ENCODE assay signal across 8 cellular contexts in the genomic region with DNA sequence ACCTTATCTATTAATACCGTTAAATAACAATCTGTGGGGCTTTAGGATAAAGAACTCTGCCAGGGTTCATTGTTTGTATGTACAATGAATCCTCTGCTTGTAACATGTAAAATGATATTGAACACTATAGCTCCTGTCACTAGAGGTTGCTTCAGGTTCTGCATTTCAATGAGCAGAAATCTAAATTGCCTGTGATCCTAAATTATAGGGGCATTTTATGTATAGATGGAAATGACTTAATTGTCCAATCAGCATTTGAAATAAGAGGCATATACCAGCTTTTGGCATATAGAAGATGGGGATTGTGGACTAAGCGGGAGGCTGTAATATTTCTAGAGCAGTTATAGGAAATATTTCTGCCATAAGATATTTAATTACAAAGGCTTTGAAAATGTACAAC. TPM values are rescaled to one million over a fixed set of nuclear protein-coding genes. Genes with fewer than 3 reads are reported as not detected.
A peak's percentile ranks its signal among the peaks of the same experiment; 100 is the strongest.
DNase-seq lines count a peak whose midpoint lies in the region; ATAC-seq and TF ChIP-seq lines count a peak whose summit lies in the region.

No MANE protein-coding gene starts in this region.

- H3K9me2 ChIP-seq in PC-9 (ENCODE audit: insufficient read depth): no peaks in the 10 kb centered on the region

- no TSS peak for BruUV-seq in PC-9 (replicated peaks; lab: Mats Ljungman, UMichigan)

- intact Hi-C loops in PC-9 (cut with micrococcal nuclease; ENCODE audit: unreplicated experiment): loop anchor here (5.0 kb wide), 4 partner anchors 44 to 231 kb away; no protein-coding TSS in a partner anchor

- no peak for ATAC-seq in activated CD8-positive, alpha-beta memory T cell treated with anti-CD3 and anti-CD28 coated beads, Interleukin-2, amount 10 ng/mL, durations not matched to agents 7 days and 5 days
- ATAC-seq in stimulated activated memory B cell treated with anti-CD40 and anti-IgM and Interleukin-4, amounts not matched to agents 10 μg/mL and 1 μg/mL and 100 μg/mL, for 72 hours: no peak

- peaks cover 59% of the 10 kb centered on the region for H3K4me1 Mint-ChIP-seq in activated CD8-positive, alpha-beta memory T cell treated with anti-CD3 and anti-CD28 coated beads, Interleukin-2, amount 10 ng/mL, durations not matched to agents 7 days and 5 days
- H3K4me1 Mint-ChIP-seq in endothelial cell (ENCODE audit: unreplicated experiment): peaks cover 31% of the 10 kb centered on the region
- peaks cover 46% of the 10 kb centered on the region for H3K4me1 Mint-ChIP-seq in stimulated activated memory B cell treated with anti-CD40 and anti-IgM and Interleukin-4, amounts not matched to agents 10 μg/mL and 1 μg/mL and 100 μg/mL, for 72 hours

- peak overlapping the region; percentile 77 for H3K4me3 ChIP-seq in PC-9

- H3K9me3 Mint-ChIP-seq in activated CD8-positive, alpha-beta memory T cell treated with anti-CD3 and anti-CD28 coated beads, Interleukin-2, amount 10 ng/mL, durations not matched to agents 7 days and 5 days (ENCODE audit: low read depth): no peaks in the 10 kb centered on the region
- H3K9me3 Mint-ChIP-seq in endothelial cell (ENCODE audit: unreplicated experiment): no peaks in the 10 kb centered on the region
- no peaks in the 10 kb centered on the region for H3K9me3 Mint-ChIP-seq in stimulated activated memory B cell treated with anti-CD40 and anti-IgM and Interleukin-4, amounts not matched to agents 10 μg/mL and 1 μg/mL and 100 μg/mL, for 72 hours

- CTCF ChIA-PET in activated CD8-positive, alpha-beta memory T cell treated with anti-CD3 and anti-CD28 coated beads, Interleukin-2, amount 10 ng/mL, durations not matched to agents 7 days and 5 days (lab: Charles Lee): interaction anchor here (0.6 to 5.8 kb wide), 12 partner anchors 10 to 230 kb away, joined by 3 to 38 read pairs (median 5); no protein-coding TSS in a partner anchor
- CTCF ChIA-PET in PC-9 (lab: Charles Lee): interaction anchor here (0.5 to 0.7 kb wide), 3 partner anchors 29 to 64 kb away, joined by 3 to 9 read pairs (median 5); no protein-coding TSS in a partner anchor

- H3K27ac ChIP-seq in PC-9: peak overlapping the region; percentile 90; the same call in 1 of the 2 replicates

- POLR2A ChIA-PET in PC-9 (lab: Charles Lee; ENCODE audit: unreplicated experiment): interaction anchor here (0.6 to 0.8 kb wide), 3 partner anchors 71 to 751 kb away, joined by 3 read pairs; no protein-coding TSS in a partner anchor

- peaks cover 2% of the 10 kb centered on the region for H3K27me3 Mint-ChIP-seq in activated CD8-positive, alpha-beta memory T cell treated with anti-CD3 and anti-CD28 coated beads, Interleukin-2, amount 10 ng/mL, durations not matched to agents 7 days and 5 days
- H3K27me3 Mint-ChIP-seq in endothelial cell (ENCODE audit: unreplicated experiment): peaks cover 1% of the 10 kb centered on the region
- no peaks in the 10 kb centered on the region for H3K27me3 Mint-ChIP-seq in stimulated activated memory B cell treated with anti-CD40 and anti-IgM and Interleukin-4, amounts not matched to agents 10 μg/mL and 1 μg/mL and 100 μg/mL, for 72 hours

- no peaks in the 10 kb centered on the region for H3K27me3 ChIP-seq in PC-9 (ENCODE audit: insufficient read depth, low read depth)

- H2AFZ ChIP-seq in PC-9: no peak overlapping the region

- no peak for DNase-seq in activated CD8-positive, alpha-beta memory T cell treated with anti-CD3 and anti-CD28 coated beads, Interleukin-2, amount 10 ng/mL, durations not matched to agents 7 days and 5 days
- DNase-seq in activated CD8-positive, alpha-beta memory T cell treated with anti-CD3 and anti-CD28 coated beads for 24 hours: no peak
- DNase-seq in PC-9: no peak
- DNase-seq in endothelial cell (ENCODE audit: low spot score): no peak
- DNase-seq in HuH-7 (ENCODE audit: low spot score): no peak
- no peak for DNase-seq in activated gamma-delta T cell (lab: John Stamatoyannopoulos, UW)
- no peak for DNase-seq in dermis blood vessel endothelial cell

- TF ChIP-seq CTCF in PC-9 (conservative IDR thresholded peaks at IDR 0.05) (no peak), endothelial cell (IDR thresholded peaks at IDR 0.05; ENCODE audit: unreplicated experiment) (no peak)

- peaks cover 23% of the 10 kb centered on the region for H3K36me3 Mint-ChIP-seq in activated CD8-positive, alpha-beta memory T cell treated with anti-CD3 and anti-CD28 coated beads, Interleukin-2, amount 10 ng/mL, durations not matched to agents 7 days and 5 days
- peaks cover 5% of the 10 kb centered on the region for H3K36me3 Mint-ChIP-seq in endothelial cell (ENCODE audit: low read depth, unreplicated experiment)
- peaks cover 28% of the 10 kb centered on the region for H3K36me3 Mint-ChIP-seq in stimulated activated memory B cell treated with anti-CD40 and anti-IgM and Interleukin-4, amounts not matched to agents 10 μg/mL and 1 μg/mL and 100 μg/mL, for 72 hours

- H3K4me1 ChIP-seq in PC-9 (replicated peaks; ENCODE audit: insufficient read depth): peaks cover 67% of the 10 kb centered on the region

- peak overlapping the region; percentile 83 for H3K4me2 ChIP-seq in PC-9

- no peaks in the 10 kb centered on the region for H3K9me3 ChIP-seq in PC-9 (ENCODE audit: insufficient read depth, low read depth)

- peaks cover 46% of the 10 kb centered on the region for H3F3A ChIP-seq in PC-9 (ENCODE audit: insufficient read depth, low read depth)

- H3K4me3 Mint-ChIP-seq in activated CD8-positive, alpha-beta memory T cell treated with anti-CD3 and anti-CD28 coated beads, Interleukin-2, amount 10 ng/mL, durations not matched to agents 7 days and 5 days: peak overlapping the region; percentile 96
- peak overlapping the region; percentile 99 for H3K4me3 Mint-ChIP-seq in endothelial cell (ENCODE audit: unreplicated experiment)
- peak overlapping the region; percentile 94 for H3K4me3 Mint-ChIP-seq in stimulated activated memory B cell treated with anti-CD40 and anti-IgM and Interleukin-4, amounts not matched to agents 10 μg/mL and 1 μg/mL and 100 μg/mL, for 72 hours

- H4K20me1 ChIP-seq in PC-9 (ENCODE audit: insufficient read depth): peaks cover 56% of the 10 kb centered on the region

- peak overlapping the region; percentile 91 for H3K27ac Mint-ChIP-seq in activated CD8-positive, alpha-beta memory T cell treated with anti-CD3 and anti-CD28 coated beads, Interleukin-2, amount 10 ng/mL, durations not matched to agents 7 days and 5 days
- H3K27ac Mint-ChIP-seq in endothelial cell (ENCODE audit: unreplicated experiment): no peak overlapping the region
- H3K27ac Mint-ChIP-seq in stimulated activated memory B cell treated with anti-CD40 and anti-IgM and Interleukin-4, amounts not matched to agents 10 μg/mL and 1 μg/mL and 100 μg/mL, for 72 hours: peak overlapping the region; percentile 93

- peaks cover 76% of the 10 kb centered on the region for H3K79me2 ChIP-seq in PC-9 (ENCODE audit: low read depth)

- peaks cover 12% of the 10 kb centered on the region; the same call in 1 of the 2 replicates for H3K36me3 ChIP-seq in PC-9 (ENCODE audit: low read depth)

RNA-seq across cellular contexts. Expression of a gene that starts 2.0 kb away (rescaled TPM):
- total RNA-seq in activated CD8-positive, alpha-beta memory T cell treated with anti-CD3 and anti-CD28 coated beads, Interleukin-2, amount 10 ng/mL, durations not matched to agents 7 days and 5 days: 10 to 100 TPM; 74.9 to 75.8 TPM
- total RNA-seq in PC-9 (2021) (40.3 and 78.0 TPM in 2 replicates), endothelial cell (ENCODE audit: unreplicated experiment) (54.8 TPM), dermis blood vessel endothelial cell (35.1 and 47.9 TPM in 2 replicates)
